8 cellular contexts compared by ENCODE assay signal in genomic region chr1:67735806-67736627, GRCh38. TPM values are rescaled to one million over a fixed set of nuclear protein-coding genes. Genes with fewer than 3 reads are reported as not detected.
DNase-seq lines count a peak whose midpoint lies in the region; ATAC-seq lines count a peak whose summit lies in the region.

No MANE protein-coding gene starts in this region.

- ATAC-seq in GM21447 (IDR thresholded peaks at IDR 0.05; ENCODE audit: unreplicated experiment), result peak; percentile 92
- peak; percentile 87 for ATAC-seq in left colon

- DNase-seq in EH (ENCODE audit: low read depth) (peak; percentile 98), HT-29 (ENCODE audit: low spot score) (peak; percentile 80), SW480 (ENCODE audit: low spot score) (peak; percentile 87), brain pericyte (ENCODE audit: low read depth, low spot score) (peak; percentile 98), left colon (peak; percentile 73 to 80), NOMO-1 (lab: John Stamatoyannopoulos, UW; ENCODE audit: unreplicated experiment in 2 of 2) (no peak)
- DNase-seq in stimulated activated CD4-positive, alpha-beta T cell treated with anti-CD3 and anti-CD28 coated beads, Interleukin-2, amount 100 ng/mL, for 24 hours, result peak; percentile 39 to 45

- intact Hi-C loops in left colon (cut with DNase I, micrococcal nuclease), result no loop called here

RNA-seq across cellular contexts. Expression of gene GADD45A, which starts 51.0 kb away (rescaled TPM):
- 121 and 129 TPM in 2 replicates for total RNA-seq in HT-29 (2014; rRNA removed; shearing (Covaris generic))
- total RNA-seq in left colon, result 10 to 100 TPM; 43.4 to 49.7 TPM

Comparison
In these comparisons a context has a peak if more than half of its experiments do, and no peak if none do; other contexts are left out.
1. DNase-seq: peak in EH (single experiment), HT-29 (single experiment), SW480 (single experiment), brain pericyte (single experiment), left colon (2 of 2) and stimulated activated CD4-positive, alpha-beta T cell treated with anti-CD3 and anti-CD28 coated beads, Interleukin-2, amount 100 ng/mL, for 24 hours (2 of 2); none in NOMO-1 (0 of 2).